ENCODE assay signal across 21 cellular contexts in the genomic region with DNA sequence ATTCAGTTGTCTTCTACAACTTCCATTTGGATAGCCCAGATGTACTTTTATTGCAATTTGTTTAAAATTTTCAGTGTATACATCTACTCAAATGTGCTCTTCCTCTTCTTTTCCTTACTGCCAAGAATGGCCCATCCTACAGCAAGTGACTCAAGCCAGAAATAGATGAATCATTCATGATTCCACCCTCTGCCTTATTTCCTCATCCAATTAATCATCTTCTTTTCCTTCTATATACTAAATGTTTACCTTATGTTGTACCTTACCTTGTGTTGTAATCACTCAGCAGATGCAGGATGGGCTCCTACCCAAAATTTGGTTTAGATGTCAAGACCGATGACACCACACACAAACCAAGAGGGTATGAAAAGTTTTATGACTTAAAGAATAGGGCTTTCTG.
A peak's percentile ranks its signal among the peaks of the same experiment; 100 is the strongest.
DNase-seq lines count a peak whose midpoint lies in the region; TF ChIP-seq lines count a peak whose summit lies in the region.
"Had no signal": no experiment of that assay in that cellular context is flagged by ENCODE, and none has a peak within 500 bp of the region (broad histone marks: within the 10 kb centered on the region; RNA-seq: fewer than 3 reads in every experiment).

No MANE protein-coding gene starts in this region.

- TF ChIP-seq POLR2A in sigmoid colon (IDR thresholded peaks at IDR 0.05) = no peak

- H3K36me3 ChIP-seq in MG63 = no peaks in the 10 kb centered on the region
- H3K36me3 ChIP-seq in SJCRH30 = no peaks in the 10 kb centered on the region
- no peaks in the 10 kb centered on the region for H3K36me3 ChIP-seq in sigmoid colon
- H3K36me3 ChIP-seq: left ventricle myocardium inferior had no signal

- H3K4me3 ChIP-seq in AG10803 (ENCODE audit: low read length) (no peak overlapping the region), MG63 (no peak overlapping the region), cardiac fibroblast (replicated peaks in 1 of 2; ENCODE audit: low read depth in 2 of 2, low read length in 2 of 2) (no peak overlapping the region), SJCRH30 (no peak overlapping the region), sigmoid colon (no peak overlapping the region)
- H3K4me3 ChIP-seq: coronary artery, left ventricle myocardium inferior, testis had no signal

- H3K9me3 ChIP-seq in MG63 (no peaks in the 10 kb centered on the region), SJCRH30 (replicated peaks) (no peaks in the 10 kb centered on the region), sigmoid colon (no peaks in the 10 kb centered on the region)
- H3K9me3 ChIP-seq: left ventricle myocardium inferior, testis had no signal

- H3K27ac ChIP-seq in SJCRH30 = no peak overlapping the region
- H3K27ac ChIP-seq in sigmoid colon = no peak overlapping the region
- H3K27ac ChIP-seq: coronary artery, left ventricle myocardium inferior, testis had no signal

- TF ChIP-seq CTCF in AG10803 (conservative IDR thresholded peaks at IDR 0.05; ENCODE audit: low read length) (no peak), cardiac fibroblast (IDR thresholded peaks at IDR 0.05; ENCODE audit: low read depth, low read length) (no peak), sigmoid colon (IDR thresholded peaks at IDR 0.05) (no peak)

- no peak for TF ChIP-seq EP300 in sigmoid colon (IDR thresholded peaks at IDR 0.05)

- no peaks in the 10 kb centered on the region for H3K27me3 ChIP-seq in MG63
- no peaks in the 10 kb centered on the region for H3K27me3 ChIP-seq in SJCRH30
- no peaks in the 10 kb centered on the region for H3K27me3 ChIP-seq in sigmoid colon
- H3K27me3 ChIP-seq: testis had no signal

- H3K4me1 ChIP-seq in SJCRH30 (no peaks in the 10 kb centered on the region), sigmoid colon (no peaks in the 10 kb centered on the region)
- H3K4me1 ChIP-seq: left ventricle myocardium inferior, testis had no signal

- WGBS in sigmoid colon, 2 donors = 88 to 92% methylated on average over 1 of the region's 1 CpG

- DNase-seq in AG10803 (ENCODE audit: low read depth) = peak; percentile 20
- DNase-seq in MG63 = peak; percentile 76
- peak; percentile 46 to 84 for DNase-seq in cardiac fibroblast (ENCODE audit: low read depth in 2 of 2)
- peak; percentile 16 for DNase-seq in hepatic stellate cell (ENCODE audit: low spot score)
- no peak for DNase-seq in NCI-H748 treated with DMSO at 0.1 percent for 48 hours (lab: John Stamatoyannopoulos, UW)
- DNase-seq in SJCRH30 = no peak
- no peak for DNase-seq in sigmoid colon
- no peak for DNase-seq in activated effector memory CD4-positive, alpha-beta T cell treated with anti-CD3 and anti-CD28 coated beads, Interleukin-2, amount 50 U/mL, for 16 hours
- DNase-seq: activated B cell treated with CpG ODN at 0.5 μM for 24 hours; activated CD8-positive, alpha-beta T cell treated with anti-CD3 and anti-CD28 coated beads, Interleukin-2, amount 10 ng/mL, durations not matched to agents 7 days and 5 days; activated naive CD4-positive, alpha-beta T cell treated with anti-CD3 and anti-CD28 coated beads, Interleukin-2, amount 50 U/mL, for 16 hours; activated T-cell treated with anti-CD3 and anti-CD28 coated beads, Interleukin-2, amount 50 U/mL, for 24 hours; CD4-positive, alpha-beta T cell; KG1; left ventricle myocardium inferior; NCI-H1048; NCI-H2081 treated with DMSO at 0.1 percent for 48 hours; NCI-H526 treated with DMSO at 0.1 percent for 48 hours; SIG-M5; testis had no signal

- intact Hi-C loops in sigmoid colon (cut with DNase I) = no loop called here

Comparison
In these comparisons a context has a peak if more than half of its experiments do, and no peak if none do; other contexts are left out.
1. DNase-seq: peak in AG10803 (single experiment), MG63 (single experiment), cardiac fibroblast (2 of 2) and hepatic stellate cell (single experiment); none in NCI-H748 treated with DMSO at 0.1 percent for 48 hours (single experiment), SJCRH30 (0 of 2), sigmoid colon (single experiment) and activated effector memory CD4-positive, alpha-beta T cell treated with anti-CD3 and anti-CD28 coated beads, Interleukin-2, amount 50 U/mL, for 16 hours (single experiment).